In the genomic region with DNA sequence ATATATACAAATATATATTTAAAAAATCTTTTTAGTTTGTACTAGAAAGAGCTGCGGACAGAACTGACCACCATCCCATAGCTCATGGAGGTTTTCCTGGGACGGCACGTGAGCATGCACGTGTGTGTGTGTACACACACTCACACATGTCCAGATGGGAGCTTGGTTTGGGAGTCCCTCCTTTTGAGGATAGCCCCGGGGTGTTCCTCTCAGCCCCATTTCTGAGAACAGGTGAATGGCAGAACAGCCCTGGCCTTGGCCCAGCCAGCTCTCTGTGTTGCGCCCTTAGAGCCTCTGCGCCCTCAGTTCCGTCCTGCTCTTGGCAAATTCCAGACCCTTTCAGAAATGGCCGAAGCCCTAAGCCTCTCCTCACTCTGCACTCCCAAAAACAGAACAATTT, we compare ENCODE assay signal across 21 cellular contexts.
A peak's percentile ranks its signal among the peaks of the same experiment; 100 is the strongest.
DNase-seq lines count a peak whose midpoint lies in the region; ATAC-seq and TF ChIP-seq lines count a peak whose summit lies in the region.
"Had no signal": no experiment of that assay in that cellular context is flagged by ENCODE, and none has a peak within 500 bp of the region (broad histone marks: within the 10 kb centered on the region; RNA-seq: fewer than 3 reads in every experiment).

No MANE protein-coding gene starts in this region.

- no peaks in the 10 kb centered on the region for H3K36me3 Mint-ChIP-seq in WTC11

- peak; percentile 52 for DNase-seq in activated effector memory CD4-positive, alpha-beta T cell treated with anti-CD3 and anti-CD28 coated beads, Interleukin-2, amount 50 U/mL, for 16 hours
- no peak for DNase-seq in activated effector memory CD4-positive, alpha-beta T cell treated with Interleukin-2 at 50 U/mL for 16 hours
- peak; percentile 9 for DNase-seq in WTC11 (ENCODE audit: low spot score)
- peak; percentile 41 for DNase-seq in left lobe of liver (ENCODE audit: low spot score)
- DNase-seq in sciatic nerve (ENCODE audit: low spot score): peak; percentile 49
- no peak for DNase-seq in SHP77 treated with DMSO at 0.1 percent for 48 hours (lab: John Stamatoyannopoulos, UW)
- DNase-seq in DMS53 (lab: John Stamatoyannopoulos, UW): no peak
- DNase-seq in putamen (ENCODE audit: low spot score): no peak
- DNase-seq: ACHN; activated CD4-positive, alpha-beta T cell treated with anti-CD3 and anti-CD28 coated beads for 36 hours; C1 segment of cervical spinal cord; colonic mucosa; HFFc6; NCI-H1417 treated with DMSO at 0.1 percent for 48 hours; NCI-H526; RPMI8226; stimulated activated CD4-positive, alpha-beta T cell treated with anti-CD3 and anti-CD28 coated beads, Interleukin-1b, Interleukin-23, amount 100 ng/mL, for 48 hours; stimulated activated naive B cell treated with anti-CD40 and anti-IgM and Interleukin-4, amounts not matched to agents 10 μg/mL and 1 μg/mL and 100 μg/mL, for 72 hours; thyroid gland had no signal

- POLR2A ChIA-PET in WTC11 (lab: Charles Lee): interaction anchor here (0.6 to 0.7 kb wide), 2 partner anchors 74 to 351 kb away, joined by 3 read pairs; no protein-coding TSS in a partner anchor

- H3K27me3 Mint-ChIP-seq in WTC11 (ENCODE audit: low read depth): no peaks in the 10 kb centered on the region
- H3K27me3 Mint-ChIP-seq: activated CD4-positive, alpha-beta T cell treated with anti-CD3 and anti-CD28 coated beads for 36 hours; brain had no signal

- H3K4me1 Mint-ChIP-seq in WTC11: peaks cover 35% of the 10 kb centered on the region

- H3K27ac Mint-ChIP-seq in WTC11: no peak overlapping the region
- H3K27ac Mint-ChIP-seq: stimulated activated naive B cell treated with anti-CD40 and anti-IgM and Interleukin-4, amounts not matched to agents 10 μg/mL and 1 μg/mL and 100 μg/mL, for 72 hours had no signal

- H3K4me3 Mint-ChIP-seq in WTC11: no peak overlapping the region

- CTCF ChIA-PET in WTC11 (lab: Charles Lee): interaction anchor here (0.6 to 4.7 kb wide), 5 partner anchors 21 to 137 kb away, joined by 3 to 65 read pairs (median 18); no protein-coding TSS in a partner anchor

- ATAC-seq in WTC11 (no peak), left lobe of liver (no peak), sciatic nerve (no peak)
- ATAC-seq: activated CD4-positive, alpha-beta T cell treated with anti-CD3 and anti-CD28 coated beads for 36 hours; pancreas; stimulated activated naive B cell treated with anti-CD40 and anti-IgM and Interleukin-4, amounts not matched to agents 10 μg/mL and 1 μg/mL and 100 μg/mL, for 72 hours had no signal

- no peak for TF ChIP-seq CTCF in WTC11 (IDR thresholded peaks at IDR 0.05)

- no peaks in the 10 kb centered on the region for H3K9me3 Mint-ChIP-seq in WTC11
- H3K9me3 Mint-ChIP-seq: HFFc6; stimulated activated naive B cell treated with anti-CD40 and anti-IgM and Interleukin-4, amounts not matched to agents 10 μg/mL and 1 μg/mL and 100 μg/mL, for 72 hours had no signal

- intact Hi-C loops in sciatic nerve (cut with DNase I): no loop called here

TF ChIP-seq in WTC11, 78 proteins besides CTCF, POLR2A, EP300 and RAD21:
- TF ChIP-seq PRRX2 (CRISPR knock-in tag; IDR thresholded peaks at IDR 0.05) (no peak), RORB (CRISPR knock-in tag; IDR thresholded peaks at IDR 0.05) (no peak), ZNF121 (CRISPR knock-in tag; IDR thresholded peaks at IDR 0.05) (no peak), TP53 (CRISPR knock-in tag; IDR thresholded peaks at IDR 0.05) (no peak), ZNF396 (CRISPR knock-in tag; IDR thresholded peaks at IDR 0.05; ENCODE audit: borderline replicate concordance) (no peak), JUN (CRISPR knock-in tag; IDR thresholded peaks at IDR 0.05) (no peak), TEAD1 (CRISPR knock-in tag; IDR thresholded peaks at IDR 0.05) (no peak), SMAD4 (CRISPR knock-in tag; IDR thresholded peaks at IDR 0.05) (no peak)
- TF ChIP-seq, protein P1, sequence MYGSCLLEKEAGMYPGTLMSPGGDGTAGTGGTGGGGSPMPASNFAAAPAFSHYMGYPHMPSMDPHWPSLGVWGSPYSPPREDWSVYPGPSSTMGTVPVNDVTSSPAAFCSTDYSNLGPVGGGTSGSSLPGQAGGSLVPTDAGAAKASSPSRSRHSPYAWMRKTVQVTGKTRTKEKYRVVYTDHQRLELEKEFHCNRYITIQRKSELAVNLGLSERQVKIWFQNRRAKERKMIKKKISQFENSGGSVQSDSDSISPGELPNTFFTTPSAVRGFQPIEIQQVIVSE (CRISPR knock-in tag; IDR thresholded peaks at IDR 0.05; ENCODE audit: borderline replicate concordance): no peak
- TF ChIP-seq, protein P2, sequence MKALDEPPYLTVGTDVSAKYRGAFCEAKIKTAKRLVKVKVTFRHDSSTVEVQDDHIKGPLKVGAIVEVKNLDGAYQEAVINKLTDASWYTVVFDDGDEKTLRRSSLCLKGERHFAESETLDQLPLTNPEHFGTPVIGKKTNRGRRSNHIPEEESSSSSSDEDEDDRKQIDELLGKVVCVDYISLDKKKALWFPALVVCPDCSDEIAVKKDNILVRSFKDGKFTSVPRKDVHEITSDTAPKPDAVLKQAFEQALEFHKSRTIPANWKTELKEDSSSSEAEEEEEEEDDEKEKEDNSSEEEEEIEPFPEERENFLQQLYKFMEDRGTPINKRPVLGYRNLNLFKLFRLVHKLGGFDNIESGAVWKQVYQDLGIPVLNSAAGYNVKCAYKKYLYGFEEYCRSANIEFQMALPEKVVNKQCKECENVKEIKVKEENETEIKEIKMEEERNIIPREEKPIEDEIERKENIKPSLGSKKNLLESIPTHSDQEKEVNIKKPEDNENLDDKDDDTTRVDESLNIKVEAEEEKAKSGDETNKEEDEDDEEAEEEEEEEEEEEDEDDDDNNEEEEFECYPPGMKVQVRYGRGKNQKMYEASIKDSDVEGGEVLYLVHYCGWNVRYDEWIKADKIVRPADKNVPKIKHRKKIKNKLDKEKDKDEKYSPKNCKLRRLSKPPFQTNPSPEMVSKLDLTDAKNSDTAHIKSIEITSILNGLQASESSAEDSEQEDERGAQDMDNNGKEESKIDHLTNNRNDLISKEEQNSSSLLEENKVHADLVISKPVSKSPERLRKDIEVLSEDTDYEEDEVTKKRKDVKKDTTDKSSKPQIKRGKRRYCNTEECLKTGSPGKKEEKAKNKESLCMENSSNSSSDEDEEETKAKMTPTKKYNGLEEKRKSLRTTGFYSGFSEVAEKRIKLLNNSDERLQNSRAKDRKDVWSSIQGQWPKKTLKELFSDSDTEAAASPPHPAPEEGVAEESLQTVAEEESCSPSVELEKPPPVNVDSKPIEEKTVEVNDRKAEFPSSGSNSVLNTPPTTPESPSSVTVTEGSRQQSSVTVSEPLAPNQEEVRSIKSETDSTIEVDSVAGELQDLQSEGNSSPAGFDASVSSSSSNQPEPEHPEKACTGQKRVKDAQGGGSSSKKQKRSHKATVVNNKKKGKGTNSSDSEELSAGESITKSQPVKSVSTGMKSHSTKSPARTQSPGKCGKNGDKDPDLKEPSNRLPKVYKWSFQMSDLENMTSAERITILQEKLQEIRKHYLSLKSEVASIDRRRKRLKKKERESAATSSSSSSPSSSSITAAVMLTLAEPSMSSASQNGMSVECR (CRISPR knock-in tag; IDR thresholded peaks at IDR 0.05; ENCODE audit: borderline replicate concordance): no peak
- TF ChIP-seq, protein P3, sequence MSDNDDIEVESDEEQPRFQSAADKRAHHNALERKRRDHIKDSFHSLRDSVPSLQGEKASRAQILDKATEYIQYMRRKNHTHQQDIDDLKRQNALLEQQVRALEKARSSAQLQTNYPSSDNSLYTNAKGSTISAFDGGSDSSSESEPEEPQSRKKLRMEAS (CRISPR knock-in tag; IDR thresholded peaks at IDR 0.05): no peak
- TF ChIP-seq, protein P4, sequence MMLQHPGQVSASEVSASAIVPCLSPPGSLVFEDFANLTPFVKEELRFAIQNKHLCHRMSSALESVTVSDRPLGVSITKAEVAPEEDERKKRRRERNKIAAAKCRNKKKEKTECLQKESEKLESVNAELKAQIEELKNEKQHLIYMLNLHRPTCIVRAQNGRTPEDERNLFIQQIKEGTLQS (CRISPR knock-in tag; conservative IDR thresholded peaks at IDR 0.05): no peak

Comparison
In these comparisons a context has a peak if more than half of its experiments do, and no peak if none do; other contexts are left out.
1. DNase-seq: peak in activated effector memory CD4-positive, alpha-beta T cell treated with anti-CD3 and anti-CD28 coated beads, Interleukin-2, amount 50 U/mL, for 16 hours (single experiment), WTC11 (single experiment), left lobe of liver (single experiment) and sciatic nerve (single experiment); none in activated effector memory CD4-positive, alpha-beta T cell treated with Interleukin-2 at 50 U/mL for 16 hours (single experiment), SHP77 treated with DMSO at 0.1 percent for 48 hours (single experiment), DMS53 (single experiment) and putamen (single experiment).